8 cellular contexts compared by ENCODE assay signal in genomic region chr11:47271328-47271727, GRCh38. TPM values are rescaled to one million over a fixed set of nuclear protein-coding genes. Genes with fewer than 3 reads are reported as not detected.
DNase-seq lines count a peak whose midpoint lies in the region; ATAC-seq and TF ChIP-seq lines count a peak whose summit lies in the region.

No MANE protein-coding gene starts in this region.

- no peaks in the 10 kb centered on the region for H3K27me3 Mint-ChIP-seq in activated CD4-positive, alpha-beta T cell treated with anti-CD3 and anti-CD28 coated beads, Interleukin-2, amount 10 ng/mL, durations not matched to agents 24 days and 14 days
- no peaks in the 10 kb centered on the region for H3K27me3 Mint-ChIP-seq in activated B cell treated with CpG ODN at 0.5 μM for 24 hours

- peak overlapping the region; percentile 90 for H3K27ac Mint-ChIP-seq in activated CD4-positive, alpha-beta T cell treated with anti-CD3 and anti-CD28 coated beads, Interleukin-2, amount 10 ng/mL, durations not matched to agents 24 days and 14 days
- peak overlapping the region; percentile 51 for H3K27ac Mint-ChIP-seq in activated B cell treated with CpG ODN at 0.5 μM for 24 hours

- POLR2A ChIA-PET in activated B cell treated with CpG ODN at 0.5 μM for 24 hours (lab: Charles Lee), result interaction anchor here (0.5 to 5.9 kb wide), 12 partner anchors 22 to 577 kb away, joined by 3 to 57 read pairs (median 4); partner anchors contain the start of genes ACP2, DDB2, NUP160 and PSMC3

- peak overlapping the region; percentile 81 for H3K4me3 Mint-ChIP-seq in activated CD4-positive, alpha-beta T cell treated with anti-CD3 and anti-CD28 coated beads, Interleukin-2, amount 10 ng/mL, durations not matched to agents 24 days and 14 days
- H3K4me3 Mint-ChIP-seq in activated B cell treated with CpG ODN at 0.5 μM for 24 hours, result peak overlapping the region; percentile 85

- peaks cover 39% of the 10 kb centered on the region for H3K4me1 Mint-ChIP-seq in activated CD4-positive, alpha-beta T cell treated with anti-CD3 and anti-CD28 coated beads, Interleukin-2, amount 10 ng/mL, durations not matched to agents 24 days and 14 days
- peaks cover 48% of the 10 kb centered on the region for H3K4me1 Mint-ChIP-seq in activated B cell treated with CpG ODN at 0.5 μM for 24 hours

- peaks cover 23% of the 10 kb centered on the region for H3K36me3 Mint-ChIP-seq in activated CD4-positive, alpha-beta T cell treated with anti-CD3 and anti-CD28 coated beads, Interleukin-2, amount 10 ng/mL, durations not matched to agents 24 days and 14 days (ENCODE audit: low read depth)
- peaks cover 32% of the 10 kb centered on the region for H3K36me3 Mint-ChIP-seq in activated B cell treated with CpG ODN at 0.5 μM for 24 hours (ENCODE audit: low read depth)

- TF ChIP-seq CTCF in activated B cell treated with CpG ODN at 0.5 μM for 24 hours (IDR thresholded peaks at IDR 0.05), result no peak

- H3K9me3 Mint-ChIP-seq in activated CD4-positive, alpha-beta T cell treated with anti-CD3 and anti-CD28 coated beads, Interleukin-2, amount 10 ng/mL, durations not matched to agents 24 days and 14 days, result no peaks in the 10 kb centered on the region
- H3K9me3 Mint-ChIP-seq in activated B cell treated with CpG ODN at 0.5 μM for 24 hours, result no peaks in the 10 kb centered on the region

- CTCF ChIA-PET in activated B cell treated with CpG ODN at 0.5 μM for 24 hours (lab: Charles Lee), result interaction anchor here (0.5 to 1.5 kb wide), 4 partner anchors 23 to 150 kb away, joined by 3 to 5 read pairs (median 4); partner anchors contain the start of gene ACP2

- ATAC-seq in activated B cell treated with CpG ODN at 0.5 μM for 24 hours (ENCODE audit: low read depth), result no peak

- no peaks in the 10 kb centered on the region for H3K27me3 ChIP-seq in iPS-18a (ENCODE audit: control insufficient read depth, insufficient read depth, low read length)
- no peaks in the 10 kb centered on the region for H3K27me3 ChIP-seq in subcutaneous abdominal adipose tissue (ENCODE audit: control insufficient read depth in 5 of 5, insufficient read depth in 4 of 5, low read length in 5 of 5)

- H3K9me3 ChIP-seq in iPS-18a (ENCODE audit: control insufficient read depth, low read depth, low read length) (no peaks in the 10 kb centered on the region), subcutaneous abdominal adipose tissue (ENCODE audit: control insufficient read depth in 5 of 5, low read length in 5 of 5) (no peaks in the 10 kb centered on the region)

- H3K4me3 ChIP-seq in iPS-18a (ENCODE audit: low read length) (peak overlapping the region; percentile 79), subcutaneous abdominal adipose tissue (ENCODE audit: low read depth in 1 of 5, low read length in 5 of 5) (peak overlapping the region in 3 of 5 donors; percentile 48 to 79 (median 77))

- H3K36me3 ChIP-seq in iPS-18a (ENCODE audit: control insufficient read depth, low read depth, low read length) (peaks cover 23% of the 10 kb centered on the region), subcutaneous abdominal adipose tissue (ENCODE audit: control insufficient read depth in 5 of 5, insufficient read depth in 5 of 5, low read length in 5 of 5) (peaks cover 7 to 36% (median 29%) of the 10 kb centered on the region in 5 donors)

- H3K27ac ChIP-seq in iPS-18a (ENCODE audit: low read length) (no peak overlapping the region), subcutaneous abdominal adipose tissue (ENCODE audit: low read depth, low read length) (no peak overlapping the region)

- H3K4me1 ChIP-seq in iPS-18a (ENCODE audit: control insufficient read depth, low read depth, low read length), result peaks cover 26% of the 10 kb centered on the region
- peaks cover 2 to 39% (median 37%) of the 10 kb centered on the region in 5 donors for H3K4me1 ChIP-seq in subcutaneous abdominal adipose tissue (ENCODE audit: control insufficient read depth in 5 of 5, insufficient read depth in 5 of 5, low read length in 5 of 5)

- DNase-seq in activated CD4-positive, alpha-beta T cell treated with anti-CD3 and anti-CD28 coated beads, Interleukin-2, amount 10 ng/mL, durations not matched to agents 24 days and 14 days, result no peak
- DNase-seq in activated CD4-positive, alpha-beta T cell treated with anti-CD3 and anti-CD28 coated beads for 1 hour, result no peak
- no peak for DNase-seq in activated B cell treated with CpG ODN at 0.5 μM for 24 hours
- no peak for DNase-seq in RPMI8226
- DNase-seq in DMS79 (lab: John Stamatoyannopoulos, UW), result no peak
- no peak for DNase-seq in activated gamma-delta T cell (lab: John Stamatoyannopoulos, UW)

- H3K9ac ChIP-seq in iPS-18a (ENCODE audit: low read length), result no peak overlapping the region
- peak overlapping the region in 2 of 5 donors; percentile 64 to 72 for H3K9ac ChIP-seq in subcutaneous abdominal adipose tissue (ENCODE audit: low read length in 5 of 5)

- intact Hi-C loops in activated CD4-positive, alpha-beta T cell treated with anti-CD3 and anti-CD28 coated beads, Interleukin-2, amount 10 ng/mL, durations not matched to agents 24 days and 14 days (cut with micrococcal nuclease), result loop anchor here (5.0 kb wide), 1 partner anchor 41 kb away; no protein-coding TSS in a partner anchor
- intact Hi-C loops in activated B cell treated with CpG ODN at 0.5 μM for 24 hours (cut with micrococcal nuclease), result loop anchor here (5.0 kb wide), 1 partner anchor 371 kb away; the partner anchor contains the start of gene MTCH2

RNA-seq across cellular contexts. Expression of gene MADD, which starts 1.4 kb away (rescaled TPM):
- 78.5 and 80.7 TPM in 2 replicates for total RNA-seq in activated CD4-positive, alpha-beta T cell treated with anti-CD3 and anti-CD28 coated beads, Interleukin-2, amount 10 ng/mL, durations not matched to agents 24 days and 14 days
- 60.9 and 86.9 TPM in 2 replicates for total RNA-seq in activated B cell treated with CpG ODN at 0.5 μM for 24 hours

RNA-seq across cellular contexts. Expression of gene NR1H3, which starts 13.5 kb away (rescaled TPM):
- total RNA-seq in activated CD4-positive, alpha-beta T cell treated with anti-CD3 and anti-CD28 coated beads, Interleukin-2, amount 10 ng/mL, durations not matched to agents 24 days and 14 days, result 7.6 and 15.4 TPM in 2 replicates
- 3.9 and 4.9 TPM in 2 replicates for total RNA-seq in activated B cell treated with CpG ODN at 0.5 μM for 24 hours

RNA-seq across cellular contexts. Expression of gene ACP2, which starts 22.7 kb away (rescaled TPM):
- 24.8 and 27.6 TPM in 2 replicates for total RNA-seq in activated CD4-positive, alpha-beta T cell treated with anti-CD3 and anti-CD28 coated beads, Interleukin-2, amount 10 ng/mL, durations not matched to agents 24 days and 14 days
- 18.7 and 22.5 TPM in 2 replicates for total RNA-seq in activated B cell treated with CpG ODN at 0.5 μM for 24 hours

RNA-seq across cellular contexts. Expression of gene DDB2, which starts 56.6 kb away (rescaled TPM):
- total RNA-seq in activated CD4-positive, alpha-beta T cell treated with anti-CD3 and anti-CD28 coated beads, Interleukin-2, amount 10 ng/mL, durations not matched to agents 24 days and 14 days, result 148 and 157 TPM in 2 replicates
- 95.1 and 98.0 TPM in 2 replicates for total RNA-seq in activated B cell treated with CpG ODN at 0.5 μM for 24 hours
